ENCODE assay signal across 2 cellular contexts in the genomic region with DNA sequence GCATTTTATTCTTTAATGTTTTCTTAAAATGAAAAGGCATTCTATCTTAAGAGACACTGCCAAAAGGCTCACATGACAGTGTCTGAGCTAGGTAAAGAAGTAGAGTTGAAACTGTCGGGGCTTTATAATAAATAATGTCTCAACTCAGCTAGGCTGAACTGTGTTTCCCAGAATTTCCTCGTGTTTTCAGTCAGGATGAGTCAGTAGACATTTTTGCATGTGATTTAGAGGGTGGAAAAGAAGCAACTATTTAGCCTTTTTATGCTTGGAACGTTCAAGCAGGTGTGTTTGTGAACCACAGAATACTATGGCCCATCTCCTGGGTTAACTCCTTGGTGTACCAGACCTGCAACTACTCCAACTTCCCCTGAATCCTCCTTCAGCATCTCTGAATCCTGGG.
TF ChIP-seq lines count a peak whose summit lies in the region.

No MANE protein-coding gene starts in this region.

TF ChIP-seq in A549, 52 proteins besides CTCF, POLR2A, EP300 and RAD21:
- TF ChIP-seq JUN (IDR thresholded peaks at IDR 0.05), result no peak
- TF ChIP-seq CBX2 (IDR thresholded peaks at IDR 0.05; ENCODE audit: borderline replicate concordance, low read depth), result no peak
- no peak for TF ChIP-seq HOXB13 (CRISPR knock-in tag; IDR thresholded peaks at IDR 0.05; ENCODE audit: low read depth)
- TF ChIP-seq, protein P1, sequence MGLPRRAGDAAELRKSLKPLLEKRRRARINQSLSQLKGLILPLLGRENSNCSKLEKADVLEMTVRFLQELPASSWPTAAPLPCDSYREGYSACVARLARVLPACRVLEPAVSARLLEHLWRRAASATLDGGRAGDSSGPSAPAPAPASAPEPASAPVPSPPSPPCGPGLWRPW (IDR thresholded peaks at IDR 0.05), result no peak
- TF ChIP-seq CBX8 (IDR thresholded peaks at IDR 0.05), result no peak
- TF ChIP-seq EHMT2 (IDR thresholded peaks at IDR 0.05; ENCODE audit: low read depth), result no peak
- TF ChIP-seq RFX5 (IDR thresholded peaks at IDR 0.05), result no peak
- TF ChIP-seq RCOR1 (IDR thresholded peaks at IDR 0.05; ENCODE audit: low read depth, low read length), result no peak
- no peak for TF ChIP-seq HOXA7 (CRISPR knock-in tag; IDR thresholded peaks at IDR 0.05)
- no peak for TF ChIP-seq CHD4 (IDR thresholded peaks at IDR 0.05; ENCODE audit: borderline replicate concordance)
- TF ChIP-seq KDM1A (IDR thresholded peaks at IDR 0.05; ENCODE audit: low read depth), result no peak
- TF ChIP-seq BHLHE40 (IDR thresholded peaks at IDR 0.05; ENCODE audit: low read depth, low read length), result no peak
- TF ChIP-seq, protein P2, sequence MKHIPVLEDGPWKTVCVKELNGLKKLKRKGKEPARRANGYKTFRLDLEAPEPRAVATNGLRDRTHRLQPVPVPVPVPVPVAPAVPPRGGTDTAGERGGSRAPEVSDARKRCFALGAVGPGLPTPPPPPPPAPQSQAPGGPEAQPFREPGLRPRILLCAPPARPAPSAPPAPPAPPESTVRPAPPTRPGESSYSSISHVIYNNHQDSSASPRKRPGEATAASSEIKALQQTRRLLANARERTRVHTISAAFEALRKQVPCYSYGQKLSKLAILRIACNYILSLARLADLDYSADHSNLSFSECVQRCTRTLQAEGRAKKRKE (CRISPR knock-in tag; IDR thresholded peaks at IDR 0.05; ENCODE audit: low read depth), result no peak
- TF ChIP-seq PHF8 (IDR thresholded peaks at IDR 0.05; ENCODE audit: borderline replicate concordance, low read depth), result no peak

TF ChIP-seq in endothelial cell of umbilical vein, 7 proteins besides CTCF, POLR2A, EP300 and RAD21:
- TF ChIP-seq, protein P3, sequence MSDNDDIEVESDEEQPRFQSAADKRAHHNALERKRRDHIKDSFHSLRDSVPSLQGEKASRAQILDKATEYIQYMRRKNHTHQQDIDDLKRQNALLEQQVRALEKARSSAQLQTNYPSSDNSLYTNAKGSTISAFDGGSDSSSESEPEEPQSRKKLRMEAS (IDR thresholded peaks at IDR 0.05; ENCODE audit: insufficient read depth, insufficient read length), result no peak
- TF ChIP-seq MYC (IDR thresholded peaks at IDR 0.05; ENCODE audit: low read depth, low read length), result no peak
